Comparison of ENCODE assay signal across 11 cellular contexts in genomic region chr12:131861261-131862083, GRCh38. TPM values are rescaled to one million over a fixed set of nuclear protein-coding genes. Genes with fewer than 3 reads are reported as not detected.
DNase-seq lines count a peak whose midpoint lies in the region; ATAC-seq and TF ChIP-seq lines count a peak whose summit lies in the region.
"Had no signal": no experiment of that assay in that cellular context is flagged by ENCODE, and none has a peak within 500 bp of the region (broad histone marks: within the 10 kb centered on the region; RNA-seq: fewer than 3 reads in every experiment).

No MANE protein-coding gene starts in this region.

- CTCF ChIA-PET in activated CD4-positive, alpha-beta T cell treated with anti-CD3 and anti-CD28 coated beads for 36 hours (lab: Charles Lee): no interaction called here

- H3K27ac Mint-ChIP-seq in activated CD4-positive, alpha-beta T cell treated with anti-CD3 and anti-CD28 coated beads for 36 hours: peak overlapping the region; percentile 4
- H3K27ac Mint-ChIP-seq in progenitor cell of endocrine pancreas: peak overlapping the region; percentile 83

- H3K36me3 Mint-ChIP-seq in activated CD4-positive, alpha-beta T cell treated with anti-CD3 and anti-CD28 coated beads for 36 hours (ENCODE audit: low read depth): no peaks in the 10 kb centered on the region
- H3K36me3 Mint-ChIP-seq in progenitor cell of endocrine pancreas (ENCODE audit: insufficient read depth): no peaks in the 10 kb centered on the region
- H3K36me3 Mint-ChIP-seq: IgD-negative memory B cell had no signal

- POLR2A ChIA-PET in activated CD4-positive, alpha-beta T cell treated with anti-CD3 and anti-CD28 coated beads for 36 hours (lab: Charles Lee): no interaction called here

- intact Hi-C loops in activated CD4-positive, alpha-beta T cell treated with anti-CD3 and anti-CD28 coated beads for 36 hours (cut with DNase I, micrococcal nuclease): no loop called here

- TF ChIP-seq POLR2A in NB4 (IDR thresholded peaks at IDR 0.05; ENCODE audit: extremely low read depth, insufficient read length) (no peak), erythroblast (IDR thresholded peaks at IDR 0.05; ENCODE audit: low read length) (peak; percentile 1)

- no peak for ATAC-seq in activated CD4-positive, alpha-beta T cell treated with anti-CD3 and anti-CD28 coated beads for 36 hours
- ATAC-seq in HG02798 (IDR thresholded peaks at IDR 0.05; ENCODE audit: poor library complexity, unreplicated experiment): no peak

- peaks cover under 1% of the 10 kb centered on the region for H3K27me3 Mint-ChIP-seq in activated CD4-positive, alpha-beta T cell treated with anti-CD3 and anti-CD28 coated beads for 36 hours
- peaks cover 7% of the 10 kb centered on the region for H3K27me3 Mint-ChIP-seq in progenitor cell of endocrine pancreas

- H3K9me3 Mint-ChIP-seq in activated CD4-positive, alpha-beta T cell treated with anti-CD3 and anti-CD28 coated beads for 36 hours (ENCODE audit: low read depth): no peaks in the 10 kb centered on the region
- no peaks in the 10 kb centered on the region for H3K9me3 Mint-ChIP-seq in progenitor cell of endocrine pancreas (ENCODE audit: low read depth)
- H3K9me3 Mint-ChIP-seq: IgD-negative memory B cell had no signal

- no peak for DNase-seq in activated CD4-positive, alpha-beta T cell treated with anti-CD3 and anti-CD28 coated beads for 36 hours
- DNase-seq in activated CD4-positive, alpha-beta T cell treated with anti-CD3 and anti-CD28 coated beads for 48 hours: no peak
- no peak for DNase-seq in NB4 (ENCODE audit: low read depth)
- no peak for DNase-seq in erythroblast (lab: John Stamatoyannopoulos, UW)
- DNase-seq in progenitor cell of endocrine pancreas (ENCODE audit: low spot score, unreplicated experiment): no peak
- no peak for DNase-seq in AG08395 (ENCODE audit: low spot score)
- DNase-seq in NOMO-1 treated with DMSO at 0.1 percent for 48 hours (lab: John Stamatoyannopoulos, UW; ENCODE audit: unreplicated experiment): no peak
- DNase-seq: activated CD4-positive, alpha-beta T cell treated with anti-CD3 and anti-CD28 coated beads for 4 hours; NCI-H446 had no signal

- H3K4me1 Mint-ChIP-seq in activated CD4-positive, alpha-beta T cell treated with anti-CD3 and anti-CD28 coated beads for 36 hours: peaks cover 2% of the 10 kb centered on the region
- peaks cover 13% of the 10 kb centered on the region for H3K4me1 Mint-ChIP-seq in progenitor cell of endocrine pancreas (ENCODE audit: low read depth)

- TF ChIP-seq CTCF in NB4 (IDR thresholded peaks at IDR 0.05; ENCODE audit: low read depth, low read length) (no peak), progenitor cell of endocrine pancreas (IDR thresholded peaks at IDR 0.05; ENCODE audit: unreplicated experiment) (no peak)

- H3K4me3 ChIP-seq in NB4 (ENCODE audit: low read depth, low read length): peak overlapping the region; percentile 16

- no peak overlapping the region for H3K4me3 Mint-ChIP-seq in activated CD4-positive, alpha-beta T cell treated with anti-CD3 and anti-CD28 coated beads for 36 hours
- H3K4me3 Mint-ChIP-seq in progenitor cell of endocrine pancreas (ENCODE audit: low read depth): no peak overlapping the region
- H3K4me3 Mint-ChIP-seq: IgD-negative memory B cell had no signal

RNA-seq across cellular contexts. Expression of gene ULK1, which starts 33.0 kb away (rescaled TPM):
- total RNA-seq in activated CD4-positive, alpha-beta T cell treated with anti-CD3 and anti-CD28 coated beads for 36 hours: 10 to 100 TPM; 12.9 to 14.4 TPM
- 111 and 122 TPM in 2 replicates for total RNA-seq in progenitor cell of endocrine pancreas

RNA-seq across cellular contexts. Expression of gene MMP17, which starts 33.3 kb away (rescaled TPM):
- total RNA-seq in activated CD4-positive, alpha-beta T cell treated with anti-CD3 and anti-CD28 coated beads for 36 hours: not detected
- 0.48 and 0.49 TPM in 2 replicates for total RNA-seq in progenitor cell of endocrine pancreas
